In genomic region chr7:76053461-76053860, GRCh38 we compare ENCODE assay signal across 14 cellular contexts. TPM values are rescaled to one million over a fixed set of nuclear protein-coding genes. Genes with fewer than 3 reads are reported as not detected.
A peak's percentile ranks its signal among the peaks of the same experiment; 100 is the strongest.
DNase-seq lines count a peak whose midpoint lies in the region; ATAC-seq lines count a peak whose summit lies in the region.
"Had no signal": no experiment of that assay in that cellular context is flagged by ENCODE, and none has a peak within 500 bp of the region (broad histone marks: within the 10 kb centered on the region; RNA-seq: fewer than 3 reads in every experiment).

No MANE protein-coding gene starts in this region.

- H3K4me3 ChIP-seq in NT2/D1 (ENCODE audit: insufficient read length, low read depth) (no peak overlapping the region), endocrine pancreas (ENCODE audit: control insufficient read depth, insufficient read depth, low read length) (no peak overlapping the region), trophoblast cell (ENCODE audit: low read depth, low read length) (no peak overlapping the region)
- H3K4me3 ChIP-seq: spleen had no signal

- no peak overlapping the region for H3K27ac ChIP-seq in trophoblast cell (ENCODE audit: low read depth, low read length)
- H3K27ac ChIP-seq: spleen had no signal

- no peak overlapping the region for H3K14ac ChIP-seq in trophoblast cell (ENCODE audit: low read length)

- H2AK5ac ChIP-seq in trophoblast cell (ENCODE audit: low read length) = peak overlapping the region; percentile 47

- H3K9ac ChIP-seq in NT2/D1 (ENCODE audit: insufficient read length, low read depth) = peak overlapping the region; percentile 32
- H3K9ac ChIP-seq in endocrine pancreas (ENCODE audit: control insufficient read depth, insufficient read depth, low read length) = peak overlapping the region; percentile 44
- no peak overlapping the region for H3K9ac ChIP-seq in trophoblast cell (ENCODE audit: low read length)

- H3K36me3 ChIP-seq in NT2/D1 (ENCODE audit: insufficient read depth, insufficient read length, low read length) (peaks cover 70% of the 10 kb centered on the region), endocrine pancreas (ENCODE audit: control insufficient read depth, insufficient read depth, low read length) (no peaks in the 10 kb centered on the region), trophoblast cell (ENCODE audit: control insufficient read depth in 1 of 2, insufficient read depth in 2 of 2, low read length in 2 of 2) (peaks cover 25% of the 10 kb centered on the region in 2 experiments)

- no peak overlapping the region for H2BK5ac ChIP-seq in trophoblast cell (ENCODE audit: low read depth, low read length, poor library complexity)

- peak; percentile 18 for DNase-seq in NCI-H2227 (lab: John Stamatoyannopoulos, UW; ENCODE audit: unreplicated experiment)
- DNase-seq in NCI-H2227 treated with DMSO at 0.1 percent for 48 hours (lab: John Stamatoyannopoulos, UW) = no peak
- no peak for DNase-seq in NT2/D1 (ENCODE audit: low read depth, low spot score)
- no peak for DNase-seq in trophoblast cell
- DNase-seq: 8988T; activated CD4-positive, alpha-beta T cell treated with anti-CD3 and anti-CD28 coated beads, Interleukin-2, amount 50 U/mL, for 4 hours; foreskin melanocyte; NCI-H524; spleen; stimulated activated naive CD4-positive, alpha-beta T cell had no signal

- no CpG with 5 or more reads among the region's 6 CpGs for WGBS in trophoblast cell (ENCODE audit: extremely low coverage, insufficient coverage, insufficient read length)

- no peak overlapping the region for H4K12ac ChIP-seq in trophoblast cell (ENCODE audit: low read depth, low read length)

- no peak overlapping the region for H3K4me2 ChIP-seq in trophoblast cell (ENCODE audit: low read length)

- H3K9me3 ChIP-seq in NT2/D1 (ENCODE audit: insufficient read depth, low read length) (no peaks in the 10 kb centered on the region), endocrine pancreas (ENCODE audit: control insufficient read depth, low read length) (no peaks in the 10 kb centered on the region), trophoblast cell (ENCODE audit: insufficient read depth, low read depth, low read length) (no peaks in the 10 kb centered on the region)
- H3K9me3 ChIP-seq: spleen had no signal

- peak overlapping the region; percentile 27 for H3K4ac ChIP-seq in trophoblast cell (ENCODE audit: low read depth, low read length)

- no peak overlapping the region for H3K23ac ChIP-seq in trophoblast cell (ENCODE audit: low read length)

- H3K27me3 ChIP-seq in NT2/D1 (ENCODE audit: insufficient read depth, insufficient read length) = no peaks in the 10 kb centered on the region
- H3K27me3 ChIP-seq in endocrine pancreas (ENCODE audit: control insufficient read depth, insufficient read depth, low read length) = no peaks in the 10 kb centered on the region
- no peaks in the 10 kb centered on the region for H3K27me3 ChIP-seq in trophoblast cell (ENCODE audit: insufficient read depth, low read length)
- H3K27me3 ChIP-seq: spleen had no signal

- no peak overlapping the region for H2AFZ ChIP-seq in trophoblast cell (ENCODE audit: insufficient read depth, low read length, poor library complexity)

- H2BK120ac ChIP-seq in trophoblast cell (ENCODE audit: insufficient read depth, low read length, poor library complexity) = no peak overlapping the region

- H3K18ac ChIP-seq in trophoblast cell (ENCODE audit: low read length) = no peak overlapping the region

- ATAC-seq in HG03442 (IDR thresholded peaks at IDR 0.05; ENCODE audit: unreplicated experiment) (no peak), GM18907 (IDR thresholded peaks at IDR 0.05; ENCODE audit: unreplicated experiment) (no peak), GM19035 (IDR thresholded peaks at IDR 0.05; ENCODE audit: unreplicated experiment) (no peak)

- H3K79me1 ChIP-seq in trophoblast cell (ENCODE audit: low read length) = no peaks in the 10 kb centered on the region

- no peak overlapping the region for H4K8ac ChIP-seq in trophoblast cell (ENCODE audit: low read depth, low read length)

- H4K91ac ChIP-seq in trophoblast cell (ENCODE audit: low read depth, low read length) = no peak overlapping the region

- peaks cover 2% of the 10 kb centered on the region for H3K79me2 ChIP-seq in trophoblast cell (ENCODE audit: control insufficient read depth, insufficient read depth, low read length, poor library complexity)

- H3K4me1 ChIP-seq in NT2/D1 (ENCODE audit: insufficient read depth, insufficient read length) (peaks cover 16% of the 10 kb centered on the region), endocrine pancreas (ENCODE audit: control insufficient read depth, insufficient read depth, low read length) (peaks cover 3% of the 10 kb centered on the region), trophoblast cell (ENCODE audit: control insufficient read depth in 1 of 2, insufficient read depth in 2 of 2, low read length in 2 of 2) (peaks cover 11 to 17% of the 10 kb centered on the region in 2 experiments)

- H2BK12ac ChIP-seq in trophoblast cell (ENCODE audit: low read length) = peak overlapping the region; percentile 36

RNA-seq across cellular contexts. Expression of gene MDH2, which starts 5.6 kb away (rescaled TPM):
- polyA plus RNA-seq in trophoblast cell (2013) = 208 and 212 TPM in 2 replicates

RNA-seq across cellular contexts. Expression of gene STYXL1, which starts 5.7 kb away (rescaled TPM):
- 36.7 and 42.0 TPM in 2 replicates for polyA plus RNA-seq in trophoblast cell (2013)

RNA-seq across cellular contexts. Expression of gene TMEM120A, which starts 59.1 kb away (rescaled TPM):
- 25.3 and 26.7 TPM in 2 replicates for polyA plus RNA-seq in trophoblast cell (2013)
